ENCODE assay signal across 26 cellular contexts in the genomic region with DNA sequence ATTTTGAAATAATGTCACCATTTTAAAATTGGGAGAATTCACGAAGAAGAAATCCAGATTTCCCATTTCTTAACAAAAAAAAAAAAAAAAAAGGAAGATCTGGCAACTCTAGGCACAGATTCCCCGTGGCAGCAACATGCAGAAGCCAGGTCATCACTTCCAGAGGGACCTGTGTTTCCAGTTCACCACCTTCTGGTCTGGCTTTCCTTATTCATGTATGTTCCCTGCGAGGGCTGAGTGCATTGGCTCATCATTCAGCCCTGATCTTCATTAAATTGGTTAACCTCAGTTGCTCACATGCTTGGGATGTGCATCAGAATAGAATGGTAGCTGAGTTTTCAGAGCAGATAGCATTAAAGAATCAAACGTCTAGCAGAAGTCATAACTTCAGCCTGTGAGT. TPM values are rescaled to one million over a fixed set of nuclear protein-coding genes. Genes with fewer than 3 reads are reported as not detected.
DNase-seq lines count a peak whose midpoint lies in the region; ATAC-seq, FAIRE-seq and TF ChIP-seq lines count a peak whose summit lies in the region.
"Had no signal": no experiment of that assay in that cellular context is flagged by ENCODE, and none has a peak within 500 bp of the region (broad histone marks: within the 10 kb centered on the region; RNA-seq: fewer than 3 reads in every experiment).

No MANE protein-coding gene starts in this region.

- H3K27me3 Mint-ChIP-seq in activated T-cell treated with anti-CD3 and anti-CD28 coated beads, Interleukin-2, amount 50 U/mL, for 24 hours: peaks cover 30% of the 10 kb centered on the region

- no peaks in the 10 kb centered on the region for H3K36me3 Mint-ChIP-seq in activated T-cell treated with anti-CD3 and anti-CD28 coated beads, Interleukin-2, amount 50 U/mL, for 24 hours (ENCODE audit: low read depth)
- H3K36me3 Mint-ChIP-seq: CD8-positive, alpha-beta memory T cell; naive thymus-derived CD8-positive, alpha-beta T cell; stimulated activated naive B cell treated with anti-CD40 and anti-IgM and Interleukin-4, amounts not matched to agents 10 μg/mL and 1 μg/mL and 100 μg/mL, for 72 hours had no signal

- FAIRE-seq in RCC 7860 (lab: Jason Lieb, UNC): no peak
- FAIRE-seq: A204.1, endometrium, islet of Langerhans, urothelium cell line had no signal

- no peaks in the 10 kb centered on the region for H3K36me3 ChIP-seq in Karpas-422 (ENCODE audit: insufficient read depth, low read length)

- H3K4me1 ChIP-seq in Karpas-422 (ENCODE audit: low read length): no peaks in the 10 kb centered on the region
- H3K4me1 ChIP-seq: testis had no signal

- no peak overlapping the region for H3K4me2 ChIP-seq in Karpas-422 (ENCODE audit: low read depth, low read length, poor library complexity, severe bottlenecking)

- no peak overlapping the region for H3K27ac ChIP-seq in Karpas-422 (ENCODE audit: low read length)
- H3K27ac ChIP-seq: testis had no signal

- H3K79me2 ChIP-seq in Karpas-422 (ENCODE audit: low read length): no peaks in the 10 kb centered on the region

- no peaks in the 10 kb centered on the region for H3K27me3 ChIP-seq in Karpas-422 (ENCODE audit: low read length)
- H3K27me3 ChIP-seq: testis had no signal

- DNase-seq in NCI-H2171 treated with DMSO at 0.1 percent for 48 hours (lab: John Stamatoyannopoulos, UW) (peak; percentile 30), NCI-H2171 (lab: John Stamatoyannopoulos, UW) (no peak), RCC 7860 (ENCODE audit: low spot score) (peak; percentile 6), fibroblast of mammary gland (ENCODE audit: low read depth) (peak; percentile 33), Karpas-422 (no peak)
- DNase-seq in activated T-cell treated with anti-CD3 and anti-CD28 coated beads, Interleukin-2, amount 50 U/mL, for 24 hours: no peak
- DNase-seq: activated CD8-positive, alpha-beta memory T cell treated with anti-CD3 and anti-CD28 coated beads for 24 hours; activated gamma-delta T cell; CD8-positive, alpha-beta memory T cell; left ventricle myocardium superior; midbrain; naive thymus-derived CD8-positive, alpha-beta T cell; NCI-H526 treated with DMSO at 0.1 percent for 48 hours; nucleus accumbens; psoas muscle; stimulated activated CD4-positive, alpha-beta T cell treated with anti-CD3 and anti-CD28 coated beads, Interleukin-15, amount 100 ng/mL, for 24 hours; stimulated activated naive B cell treated with anti-CD40 and anti-IgM and Interleukin-4, amounts not matched to agents 10 μg/mL and 1 μg/mL and 100 μg/mL, for 72 hours; T-helper 17 cell; testis had no signal

- no peak overlapping the region for H3K9ac ChIP-seq in Karpas-422 (ENCODE audit: low read length)

- TF ChIP-seq CTCF in fibroblast of mammary gland (conservative IDR thresholded peaks at IDR 0.05; ENCODE audit: control insufficient read depth, insufficient read depth, low read depth, low read length): no peak

- H3K9me3 Mint-ChIP-seq in activated T-cell treated with anti-CD3 and anti-CD28 coated beads, Interleukin-2, amount 50 U/mL, for 24 hours: no peaks in the 10 kb centered on the region
- H3K9me3 Mint-ChIP-seq: CD8-positive, alpha-beta memory T cell; naive thymus-derived CD8-positive, alpha-beta T cell; stimulated activated naive B cell treated with anti-CD40 and anti-IgM and Interleukin-4, amounts not matched to agents 10 μg/mL and 1 μg/mL and 100 μg/mL, for 72 hours had no signal

- no peak overlapping the region for H3K4me3 Mint-ChIP-seq in activated T-cell treated with anti-CD3 and anti-CD28 coated beads, Interleukin-2, amount 50 U/mL, for 24 hours
- H3K4me3 Mint-ChIP-seq: CD8-positive, alpha-beta memory T cell; naive thymus-derived CD8-positive, alpha-beta T cell; stimulated activated naive B cell treated with anti-CD40 and anti-IgM and Interleukin-4, amounts not matched to agents 10 μg/mL and 1 μg/mL and 100 μg/mL, for 72 hours; T-helper 17 cell had no signal

- H3K9me3 ChIP-seq in Karpas-422 (ENCODE audit: low read length): no peaks in the 10 kb centered on the region
- H3K9me3 ChIP-seq: psoas muscle, testis had no signal

- peaks cover 19% of the 10 kb centered on the region for H3K4me1 Mint-ChIP-seq in activated T-cell treated with anti-CD3 and anti-CD28 coated beads, Interleukin-2, amount 50 U/mL, for 24 hours (ENCODE audit: low read depth)
- H3K4me1 Mint-ChIP-seq: CD8-positive, alpha-beta memory T cell; naive thymus-derived CD8-positive, alpha-beta T cell; stimulated activated naive B cell treated with anti-CD40 and anti-IgM and Interleukin-4, amounts not matched to agents 10 μg/mL and 1 μg/mL and 100 μg/mL, for 72 hours; T-helper 17 cell had no signal

- H4K20me1 ChIP-seq in Karpas-422 (ENCODE audit: insufficient read depth, low read depth, low read length): no peaks in the 10 kb centered on the region

- no peak overlapping the region for H2AFZ ChIP-seq in Karpas-422 (ENCODE audit: low read length)

- H3K27ac Mint-ChIP-seq in activated T-cell treated with anti-CD3 and anti-CD28 coated beads, Interleukin-2, amount 50 U/mL, for 24 hours: no peak overlapping the region
- H3K27ac Mint-ChIP-seq: CD8-positive, alpha-beta memory T cell; naive thymus-derived CD8-positive, alpha-beta T cell; stimulated activated naive B cell treated with anti-CD40 and anti-IgM and Interleukin-4, amounts not matched to agents 10 μg/mL and 1 μg/mL and 100 μg/mL, for 72 hours; T-helper 17 cell had no signal

- H3K4me3 ChIP-seq in fibroblast of mammary gland (ENCODE audit: control insufficient read depth, low read depth, low read length): no peak overlapping the region
- H3K4me3 ChIP-seq in Karpas-422 (ENCODE audit: low read length): no peak overlapping the region
- H3K4me3 ChIP-seq: psoas muscle, testis had no signal

- H3K9me2 ChIP-seq in Karpas-422 (replicated peaks; ENCODE audit: insufficient read depth, low read length): no peaks in the 10 kb centered on the region

- ATAC-seq in GM21717 (IDR thresholded peaks at IDR 0.05; ENCODE audit: unreplicated experiment): no peak
- no peak for ATAC-seq in GM18511 (IDR thresholded peaks at IDR 0.05; ENCODE audit: unreplicated experiment)
- ATAC-seq: left ventricle myocardium superior; naive thymus-derived CD8-positive, alpha-beta T cell; psoas muscle; SK-N-SH treated with all-trans-retinoic acid at 6 μM for 48 hours; stimulated activated naive B cell treated with anti-CD40 and anti-IgM and Interleukin-4, amounts not matched to agents 10 μg/mL and 1 μg/mL and 100 μg/mL, for 72 hours; T-helper 17 cell had no signal

RNA-seq across cellular contexts. Expression of gene MAP3K20, which starts 25.0 kb away (rescaled TPM):
- 0.34 and 1.2 TPM in 2 replicates for total RNA-seq in Karpas-422 (2014; rRNA removed; shearing (Covaris generic); ENCODE audit: low replicate concordance)

Comparison
In these comparisons a context has a peak if more than half of its experiments do, and no peak if none do; other contexts are left out.
1. DNase-seq: peak in NCI-H2171 treated with DMSO at 0.1 percent for 48 hours (single experiment), RCC 7860 (single experiment) and fibroblast of mammary gland (single experiment); none in NCI-H2171 (single experiment), activated T-cell treated with anti-CD3 and anti-CD28 coated beads, Interleukin-2, amount 50 U/mL, for 24 hours (single experiment) and Karpas-422 (single experiment).